1 cellular context compared by ENCODE assay signal in genomic region chr22:20610243-20610686, GRCh38.
TF ChIP-seq lines count a peak whose summit lies in the region.

No MANE protein-coding gene starts in this region.

TF ChIP-seq in K562, 482 proteins besides CTCF, POLR2A, EP300 and RAD21 (continued from another document):
- TF ChIP-seq ZMIZ1 (IDR thresholded peaks at IDR 0.05; ENCODE audit: low read depth in 2 of 2, low read length in 2 of 2), result 0 out of 4 replicates have a peak, but pooled peaks of 1 of the 2 experiments have one; percentile 8
- TF ChIP-seq DACH1 (IDR thresholded peaks at IDR 0.05; ENCODE audit: partially characterized antibody), result no peak
- no peak for TF ChIP-seq ZNF277 (CRISPR knock-in tag; IDR thresholded peaks at IDR 0.05; ENCODE audit: borderline replicate concordance)
- TF ChIP-seq KHSRP (IDR thresholded peaks at IDR 0.05), result no peak
- TF ChIP-seq ZFX (CRISPR knock-in tag; IDR thresholded peaks at IDR 0.05), result no peak
- TF ChIP-seq ZNF449 (CRISPR knock-in tag; IDR thresholded peaks at IDR 0.05), result no peak
- TF ChIP-seq ZNF75A (CRISPR knock-in tag; IDR thresholded peaks at IDR 0.05), result no peak
- TF ChIP-seq ETV6 (IDR thresholded peaks at IDR 0.05; ENCODE audit: borderline replicate concordance in 1 of 2, low read depth in 2 of 2, low read length in 1 of 2), result no peak
- TF ChIP-seq ETV6 (CRISPR knock-in tag; IDR thresholded peaks at IDR 0.05; ENCODE audit: borderline replicate concordance), result no peak
- TF ChIP-seq ZNF318 (IDR thresholded peaks at IDR 0.05; ENCODE audit: borderline replicate concordance in 1 of 2, low read depth in 1 of 2), result no peak
- TF ChIP-seq SAP30 (IDR thresholded peaks at IDR 0.05; ENCODE audit: borderline replicate concordance, insufficient read depth, low read depth, low read length, poor library complexity, severe bottlenecking), result peak; percentile 21
- TF ChIP-seq ATF2 (CRISPR knock-in tag; IDR thresholded peaks at IDR 0.05), result no peak
- 0 out of 2 replicates have a peak, but pooled peaks have one; percentile 6 for TF ChIP-seq CEBPZ (IDR thresholded peaks at IDR 0.05; ENCODE audit: borderline replicate concordance, low read depth, low read length)
- TF ChIP-seq MCM2 (IDR thresholded peaks at IDR 0.05; ENCODE audit: low read depth), result no peak
- TF ChIP-seq GTF2F1 (IDR thresholded peaks at IDR 0.05; ENCODE audit: low read depth, low read length), result no peak
- 0 out of 2 replicates have a peak, but pooled peaks have one; percentile 82 for TF ChIP-seq ZNF830 (CRISPR knock-in tag; IDR thresholded peaks at IDR 0.05)
- 0 out of 2 replicates have a peak, but pooled peaks have one; percentile 81 for TF ChIP-seq EZH2 (IDR thresholded peaks at IDR 0.05; ENCODE audit: borderline replicate concordance, low read depth, low read length)
- TF ChIP-seq SMAD1 (IDR thresholded peaks at IDR 0.05; ENCODE audit: low read depth, low read length, partially characterized antibody), result no peak
- no peak for TF ChIP-seq ZNF316 (IDR thresholded peaks at IDR 0.05)
- TF ChIP-seq MIER1 (IDR thresholded peaks at IDR 0.05; ENCODE audit: low read depth), result no peak
- TF ChIP-seq NFYB (IDR thresholded peaks at IDR 0.05; ENCODE audit: extremely low read depth, insufficient read length), result no peak
- TF ChIP-seq BCOR (IDR thresholded peaks at IDR 0.05), result no peak
- TF ChIP-seq SMARCA5 (IDR thresholded peaks at IDR 0.05), result no peak
- TF ChIP-seq TGIF2 (CRISPR knock-in tag; IDR thresholded peaks at IDR 0.05), result no peak
- TF ChIP-seq TSHZ1 (CRISPR knock-in tag; IDR thresholded peaks at IDR 0.05), result no peak
- TF ChIP-seq MYC (IDR thresholded peaks at IDR 0.05; ENCODE audit: low read depth, low read length), result no peak
- no peak for TF ChIP-seq MYC (CRISPR knock-in tag; IDR thresholded peaks at IDR 0.05; ENCODE audit: borderline replicate concordance, low read depth)
- no peak for TF ChIP-seq HCFC1 (IDR thresholded peaks at IDR 0.05; ENCODE audit: low read depth, low read length)
- TF ChIP-seq MECOM (CRISPR knock-in tag; IDR thresholded peaks at IDR 0.05), result no peak
- no peak for TF ChIP-seq HOXB6 (CRISPR knock-in tag; IDR thresholded peaks at IDR 0.05; ENCODE audit: borderline replicate concordance)
TF ChIP-seq in K562: peak in this region for 8.
